Comparison of ENCODE assay signal across 29 cellular contexts in the genomic region with DNA sequence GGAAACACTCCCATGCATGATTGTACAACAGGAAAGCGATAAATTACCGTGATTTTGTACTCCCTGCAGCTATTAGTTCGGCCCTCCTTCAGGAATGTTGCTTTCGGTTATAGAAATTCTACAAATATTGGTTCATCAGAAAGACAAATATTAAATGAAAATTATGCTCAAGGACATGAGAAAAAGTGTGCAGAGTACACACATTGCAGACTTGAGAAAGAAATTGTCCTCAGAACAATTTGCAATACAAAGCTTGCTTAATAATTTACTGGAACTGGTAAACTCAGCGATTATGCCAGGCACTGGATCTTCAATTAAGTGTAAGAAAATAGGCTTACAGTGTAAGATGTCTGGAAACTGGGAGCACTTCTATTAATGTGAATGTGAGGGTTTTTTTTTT. TPM values are rescaled to one million over a fixed set of nuclear protein-coding genes. Genes with fewer than 3 reads are reported as not detected.
"Had no signal": no experiment of that assay in that cellular context is flagged by ENCODE, and none has a peak within 500 bp of the region (broad histone marks: within the 10 kb centered on the region; RNA-seq: fewer than 3 reads in every experiment).

No MANE protein-coding gene starts in this region.

- ATAC-seq: activated CD4-positive, alpha-beta T cell treated with anti-CD3 and anti-CD28 coated beads for 36 hours; effector memory CD8-positive, alpha-beta T cell; heart right ventricle; left ventricle myocardium superior; psoas muscle; stimulated activated naive CD8-positive, alpha-beta T cell treated with anti-CD3 and anti-CD28 coated beads, Interleukin-15, Interleukin-2, amounts not matched to agents 100 U/mL and 50 U/mL, for 24 hours had no signal

- H3K4me1 ChIP-seq: ascending aorta, heart right ventricle, psoas muscle, right atrium auricular region, uterus had no signal

- H3K4me3 ChIP-seq: ascending aorta, heart right ventricle, ovary, psoas muscle, right atrium auricular region, thoracic aorta, uterus had no signal

- H3K27me3 ChIP-seq: ascending aorta, heart right ventricle, ovary, right atrium auricular region, uterus had no signal

- H3K27ac ChIP-seq: ascending aorta, heart right ventricle, ovary, psoas muscle, right atrium auricular region, thoracic aorta, uterus had no signal

- H3K36me3 ChIP-seq: ovary, uterus had no signal

- DNase-seq: activated CD4-positive, alpha-beta T cell treated with anti-CD3 and anti-CD28 coated beads for 36 hours; activated CD4-positive, alpha-beta T cell treated with anti-CD3 and anti-CD28 coated beads, Interleukin-2, amount 50 U/mL, for 4 hours; activated CD4-positive, CD25-positive, alpha-beta regulatory T cell; activated effector memory CD4-positive, alpha-beta T cell treated with Interleukin-2 at 50 U/mL for 16 hours; activated naive CD4-positive, alpha-beta T cell treated with anti-CD3 and anti-CD28 coated beads for 36 hours; activated naive CD8-positive, alpha-beta T cell treated with anti-CD3 and anti-CD28 coated beads for 36 hours; activated T-cell treated with anti-CD3 and anti-CD28 coated beads for 4 hours; caudate nucleus; cortex of kidney; effector memory CD8-positive, alpha-beta T cell; foreskin fibroblast; heart right ventricle; left ventricle myocardium superior; naive B cell; ovary; psoas muscle; stimulated activated naive CD8-positive, alpha-beta T cell treated with anti-CD3 and anti-CD28 coated beads, Interleukin-15, Interleukin-2, amounts not matched to agents 100 U/mL and 50 U/mL, for 24 hours; trophoblast cell; uterus had no signal

- H3K9me3 ChIP-seq: ascending aorta, heart right ventricle, ovary, psoas muscle, right atrium auricular region, thoracic aorta, uterus had no signal

- FAIRE-seq: endothelial cell of umbilical vein had no signal

RNA-seq across cellular contexts. Expression of a gene that starts 45.9 kb away (rescaled TPM):
- total RNA-seq: activated CD4-positive, alpha-beta T cell treated with anti-CD3 and anti-CD28 coated beads for 36 hours; activated naive CD4-positive, alpha-beta T cell treated with anti-CD3 and anti-CD28 coated beads for 36 hours; activated naive CD8-positive, alpha-beta T cell treated with anti-CD3 and anti-CD28 coated beads for 36 hours; ascending aorta; chondrocyte; endothelial cell of umbilical vein; left ventricle myocardium superior; mesothelial cell of epicardium; psoas muscle; right atrium auricular region; T-helper 1 cell treated with Interleukin-12 subunit alpha and Interleukin-12 subunit beta and Interleukin-4 antibody, amounts not matched to agents 30 ng/mL and 1 ng/mL, for 36 hours; thoracic aorta had no signal
- polyA plus RNA-seq: endothelial cell of umbilical vein, esophagus had no signal

RNA-seq across cellular contexts. Expression of a gene that starts 46.0 kb away (rescaled TPM):
- total RNA-seq: activated CD4-positive, alpha-beta T cell treated with anti-CD3 and anti-CD28 coated beads for 36 hours; activated naive CD4-positive, alpha-beta T cell treated with anti-CD3 and anti-CD28 coated beads for 36 hours; activated naive CD8-positive, alpha-beta T cell treated with anti-CD3 and anti-CD28 coated beads for 36 hours; chondrocyte; endothelial cell of umbilical vein; left ventricle myocardium superior; mesothelial cell of epicardium; psoas muscle; right atrium auricular region; subcutaneous adipose tissue; T-helper 1 cell treated with Interleukin-12 subunit alpha and Interleukin-12 subunit beta and Interleukin-4 antibody, amounts not matched to agents 30 ng/mL and 1 ng/mL, for 36 hours; thoracic aorta; uterus had no signal
- polyA plus RNA-seq: endothelial cell of umbilical vein, heart right ventricle, neural cell, ovary had no signal
